Comparison of ENCODE assay signal across 15 cellular contexts in the genomic region with DNA sequence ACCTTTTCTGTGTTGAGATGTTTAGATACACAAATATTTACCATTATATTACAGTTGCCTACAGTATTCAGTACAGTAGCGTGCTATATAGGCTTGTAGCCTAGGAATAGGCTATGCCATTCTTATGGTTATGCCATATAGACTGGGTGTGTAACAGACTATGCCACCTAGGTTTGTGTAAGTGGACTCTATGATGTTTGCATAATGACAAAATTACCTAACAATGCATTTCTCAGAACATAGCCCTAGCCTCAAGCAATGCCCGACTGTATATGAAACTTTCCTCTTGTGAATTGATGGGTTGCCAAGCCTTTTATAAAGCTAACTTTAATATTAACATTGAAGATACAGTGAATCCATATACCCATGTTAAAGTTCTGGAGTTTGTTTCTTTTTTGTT.
"Had no signal": no experiment of that assay in that cellular context is flagged by ENCODE, and none has a peak within 500 bp of the region (broad histone marks: within the 10 kb centered on the region; RNA-seq: fewer than 3 reads in every experiment).

No MANE protein-coding gene starts in this region.

- ATAC-seq: naive thymus-derived CD4-positive, alpha-beta T cell; sciatic nerve had no signal

- H3K27me3 ChIP-seq: esophagus squamous epithelium, stomach had no signal

- H3K9me3 ChIP-seq: esophagus squamous epithelium, neutrophil, stomach, thoracic aorta had no signal

- H3K4me3 ChIP-seq: dorsolateral prefrontal cortex, esophagus squamous epithelium, skin epidermis, stomach, thoracic aorta had no signal

- H3K4me3 Mint-ChIP-seq: naive thymus-derived CD4-positive, alpha-beta T cell had no signal

- H3K27ac Mint-ChIP-seq: naive thymus-derived CD4-positive, alpha-beta T cell had no signal

- H3K27ac ChIP-seq: dorsolateral prefrontal cortex, esophagus squamous epithelium, neutrophil, skin epidermis, stomach, thoracic aorta had no signal

- DNase-seq: cortex of kidney; dorsolateral prefrontal cortex; effector CD8-positive, alpha-beta T cell; esophagus squamous epithelium; naive thymus-derived CD4-positive, alpha-beta T cell; posterior cingulate gyrus; stimulated activated CD4-positive, alpha-beta T cell treated with anti-CD3 and anti-CD28 coated beads, Interleukin-12 subunit alpha, Interleukin-12 subunit beta, amount 100 ng/mL, for 4 hours; stimulated activated naive CD4-positive, alpha-beta T cell; stomach; substantia nigra; trophoblast cell had no signal

- H3K36me3 ChIP-seq: esophagus squamous epithelium, neutrophil, thoracic aorta had no signal
